8 cellular contexts compared by ENCODE assay signal in the genomic region with DNA sequence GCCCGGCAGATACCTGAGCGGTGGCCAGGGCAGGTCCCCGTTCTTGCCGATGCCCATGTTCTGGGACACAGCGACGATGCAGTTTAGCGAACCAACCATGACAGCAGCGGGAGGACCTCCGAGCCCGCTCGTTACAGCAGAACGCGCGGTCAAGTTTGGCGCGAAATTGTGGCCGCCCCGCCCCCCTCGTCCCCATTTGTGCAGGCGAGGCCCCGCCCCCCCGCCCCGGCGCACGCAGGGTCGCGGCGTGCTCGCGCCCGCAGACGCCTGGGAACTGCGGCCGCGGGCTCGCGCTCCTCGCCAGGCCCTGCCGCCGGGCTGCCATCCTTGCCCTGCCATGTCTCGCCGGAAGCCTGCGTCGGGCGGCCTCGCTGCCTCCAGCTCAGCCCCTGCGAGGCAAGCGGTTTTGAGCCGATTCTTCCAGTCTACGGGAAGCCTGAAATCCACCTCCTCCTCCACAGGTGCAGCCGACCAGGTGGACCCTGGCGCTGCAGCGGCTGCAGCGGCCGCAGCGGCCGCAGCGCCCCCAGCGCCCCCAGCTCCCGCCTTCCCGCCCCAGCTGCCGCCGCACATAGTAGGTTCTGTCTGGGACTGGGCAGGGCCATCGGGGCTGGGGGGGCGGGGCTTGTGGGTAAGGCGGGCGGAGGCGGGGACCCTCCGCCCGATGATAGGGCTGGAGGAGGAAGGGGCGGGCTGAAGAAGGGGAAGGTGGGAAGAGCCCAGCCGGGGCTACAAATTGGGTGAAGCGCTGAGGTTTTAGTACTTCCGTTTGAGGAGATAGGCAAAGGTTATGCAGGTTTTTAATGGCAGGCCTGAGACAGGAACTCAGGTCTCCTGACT. TPM values are rescaled to one million over a fixed set of nuclear protein-coding genes. Genes with fewer than 3 reads are reported as not detected.
DNase-seq lines count a peak whose midpoint lies in the region; ATAC-seq lines count a peak whose summit lies in the region.

Gene DHFR, minus strand, starts transcription at position 593 of the 840 bp plus-strand sequence. Its CDS starts 494 bp downstream, at position 99.
Gene MSH3, plus strand, starts transcription at position 262 of the 840 bp plus-strand sequence. Its CDS starts 76 bp downstream, at position 338.

- H4K8ac ChIP-seq in mesendoderm (ENCODE audit: low read depth, low read length): no peak within 1 kb of the TSS

- peak within 1 kb of the TSS; percentile 96 for H2BK5ac ChIP-seq in mesendoderm (ENCODE audit: low read length)

- H3K9me3 Mint-ChIP-seq in activated CD8-positive, alpha-beta memory T cell treated with anti-CD3 and anti-CD28 coated beads, Interleukin-2, amount 10 ng/mL, durations not matched to agents 7 days and 5 days (ENCODE audit: low read depth): no peaks in the 10 kb centered on the region

- peaks cover 32% of the 10 kb centered on the region for H3K36me3 Mint-ChIP-seq in activated CD8-positive, alpha-beta memory T cell treated with anti-CD3 and anti-CD28 coated beads, Interleukin-2, amount 10 ng/mL, durations not matched to agents 7 days and 5 days

- no peaks in the 10 kb centered on the region for H3K9me3 ChIP-seq in HUES6 (ENCODE audit: control insufficient read depth, insufficient read depth, low read depth, low read length)
- no peaks in the 10 kb centered on the region for H3K9me3 ChIP-seq in NT2/D1 (ENCODE audit: insufficient read depth, low read length)
- no peaks in the 10 kb centered on the region for H3K9me3 ChIP-seq in endocrine pancreas (ENCODE audit: control insufficient read depth, low read length)

- peaks cover 25% of the 10 kb centered on the region for H3K4me1 Mint-ChIP-seq in activated CD8-positive, alpha-beta memory T cell treated with anti-CD3 and anti-CD28 coated beads, Interleukin-2, amount 10 ng/mL, durations not matched to agents 7 days and 5 days

- H3K27me3 ChIP-seq in HUES6 (ENCODE audit: control insufficient read depth, insufficient read depth, low read length) (no peaks in the 10 kb centered on the region), NT2/D1 (ENCODE audit: insufficient read depth, insufficient read length) (no peaks in the 10 kb centered on the region), endocrine pancreas (ENCODE audit: control insufficient read depth, insufficient read depth, low read length) (no peaks in the 10 kb centered on the region), mesendoderm (ENCODE audit: insufficient read depth, low read length, poor library complexity) (no peaks in the 10 kb centered on the region)

- WGBS in mesendoderm (ENCODE audit: extremely low coverage, insufficient coverage, low lambda C conversion rate): no CpG with 5 or more reads among the region's 74 CpGs

- H3K4me3 Mint-ChIP-seq in activated CD8-positive, alpha-beta memory T cell treated with anti-CD3 and anti-CD28 coated beads, Interleukin-2, amount 10 ng/mL, durations not matched to agents 7 days and 5 days: peak within 1 kb of the TSS; percentile 94

- peak within 1 kb of the TSS; percentile 95 for H3K27ac ChIP-seq in HUES6 (ENCODE audit: low read depth, low read length)
- peak within 1 kb of the TSS; percentile 100 for H3K27ac ChIP-seq in mesendoderm (ENCODE audit: low read depth, low read length)

- H3K4me3 ChIP-seq in HUES6 (ENCODE audit: low read depth, low read length) (peak within 1 kb of the TSS; percentile 92), NT2/D1 (ENCODE audit: insufficient read length, low read depth) (peak within 1 kb of the TSS; percentile 80), endocrine pancreas (ENCODE audit: control insufficient read depth, insufficient read depth, low read length) (peak within 1 kb of the TSS; percentile 92), mesendoderm (ENCODE audit: low read length) (peak within 1 kb of the TSS; percentile 97)

- H3K79me1 ChIP-seq in mesendoderm (ENCODE audit: low read length): peaks cover 5% of the 10 kb centered on the region

- no peak within 1 kb of the TSS for H2AK5ac ChIP-seq in mesendoderm (ENCODE audit: low read length)

- H3K18ac ChIP-seq in mesendoderm (ENCODE audit: low read length): peak within 1 kb of the TSS; percentile 100

- peak within 1 kb of the TSS; percentile 98 for H3K4ac ChIP-seq in mesendoderm (ENCODE audit: low read depth, low read length)

- H2BK120ac ChIP-seq in mesendoderm (ENCODE audit: low read depth, low read length): peak within 1 kb of the TSS; percentile 92

- H2BK15ac ChIP-seq in mesendoderm (replicated peaks; ENCODE audit: low read depth): no peak within 1 kb of the TSS

- H3K23ac ChIP-seq in mesendoderm (ENCODE audit: low read length): peak within 1 kb of the TSS; percentile 97

- H3K27me3 Mint-ChIP-seq in activated CD8-positive, alpha-beta memory T cell treated with anti-CD3 and anti-CD28 coated beads, Interleukin-2, amount 10 ng/mL, durations not matched to agents 7 days and 5 days: no peaks in the 10 kb centered on the region

- H3K9ac ChIP-seq in HUES6 (ENCODE audit: low read length): peak within 1 kb of the TSS; percentile 97
- H3K9ac ChIP-seq in NT2/D1 (ENCODE audit: insufficient read length, low read depth): peak within 1 kb of the TSS; percentile 95
- peak within 1 kb of the TSS; percentile 89 for H3K9ac ChIP-seq in endocrine pancreas (ENCODE audit: control insufficient read depth, insufficient read depth, low read length)
- peak within 1 kb of the TSS; percentile 99 for H3K9ac ChIP-seq in mesendoderm (ENCODE audit: low read length)

- CTCF ChIA-PET in activated CD8-positive, alpha-beta memory T cell treated with anti-CD3 and anti-CD28 coated beads, Interleukin-2, amount 10 ng/mL, durations not matched to agents 7 days and 5 days (lab: Charles Lee): interaction anchor here (1.2 to 3.8 kb wide), 2 partner anchors 13 to 18 kb away, joined by 3 to 38 read pairs; no protein-coding TSS in a partner anchor

- H4K5ac ChIP-seq in mesendoderm (ENCODE audit: low read length): no peak within 1 kb of the TSS

- H3K79me2 ChIP-seq in mesendoderm (ENCODE audit: control insufficient read depth, insufficient read depth, low read length): peaks cover 12% of the 10 kb centered on the region

- H3K56ac ChIP-seq in mesendoderm (ENCODE audit: low read length): peak within 1 kb of the TSS; percentile 99

- DNase-seq in COLO668 (lab: John Stamatoyannopoulos, UW; ENCODE audit: unreplicated experiment) (peak; percentile 87), NT2/D1 (ENCODE audit: low read depth, low spot score) (peak; percentile 76), mesendoderm (peak; percentile 97)
- peak; percentile 94 for DNase-seq in activated CD8-positive, alpha-beta memory T cell treated with anti-CD3 and anti-CD28 coated beads, Interleukin-2, amount 10 ng/mL, durations not matched to agents 7 days and 5 days
- peak; percentile 81 for DNase-seq in stimulated activated CD8-positive, alpha-beta memory T cell treated with anti-CD3 and anti-CD28 coated beads, Interleukin-12 subunit alpha, Interleukin-12 subunit beta, amount 100 ng/mL, for 4 hours (ENCODE audit: low read depth)

- H3K36me3 ChIP-seq in HUES6 (ENCODE audit: control insufficient read depth, insufficient read depth, low read length) (peaks cover 19% of the 10 kb centered on the region), NT2/D1 (ENCODE audit: insufficient read depth, insufficient read length, low read length) (peaks cover 32% of the 10 kb centered on the region), endocrine pancreas (ENCODE audit: control insufficient read depth, insufficient read depth, low read length) (no peaks in the 10 kb centered on the region), mesendoderm (ENCODE audit: control insufficient read depth, insufficient read depth, low read length) (no peaks in the 10 kb centered on the region)

- H3K4me1 ChIP-seq in HUES6 (ENCODE audit: control insufficient read depth, insufficient read depth, low read length): peaks cover 22% of the 10 kb centered on the region
- H3K4me1 ChIP-seq in NT2/D1 (ENCODE audit: insufficient read depth, insufficient read length): no peaks in the 10 kb centered on the region
- peaks cover 11% of the 10 kb centered on the region for H3K4me1 ChIP-seq in endocrine pancreas (ENCODE audit: control insufficient read depth, insufficient read depth, low read length)
- H3K4me1 ChIP-seq in mesendoderm (ENCODE audit: control insufficient read depth, low read depth, low read length): peaks cover 4% of the 10 kb centered on the region

- peak within 1 kb of the TSS; percentile 65 for H3K4me2 ChIP-seq in mesendoderm (ENCODE audit: low read length)

- peak within 1 kb of the TSS; percentile 98 for H3K27ac Mint-ChIP-seq in activated CD8-positive, alpha-beta memory T cell treated with anti-CD3 and anti-CD28 coated beads, Interleukin-2, amount 10 ng/mL, durations not matched to agents 7 days and 5 days

- ATAC-seq in GM21367 (IDR thresholded peaks at IDR 0.05; ENCODE audit: unreplicated experiment): peak; percentile 17
- ATAC-seq in activated CD8-positive, alpha-beta memory T cell treated with anti-CD3 and anti-CD28 coated beads, Interleukin-2, amount 10 ng/mL, durations not matched to agents 7 days and 5 days: peak; percentile 60

RNA-seq across cellular contexts. Expression of gene DHFR, which starts in this region (rescaled TPM):
- total RNA-seq in activated CD8-positive, alpha-beta memory T cell treated with anti-CD3 and anti-CD28 coated beads, Interleukin-2, amount 10 ng/mL, durations not matched to agents 7 days and 5 days: 10 to 100 TPM; 72.0 to 76.9 TPM
- polyA plus RNA-seq in mesendoderm (2013, experiment 1 of 2): 96.9 TPM
- polyA plus RNA-seq in mesendoderm (2013, experiment 2 of 2): 96.7 TPM

RNA-seq across cellular contexts. Expression of gene MSH3, which starts in this region (rescaled TPM):
- total RNA-seq in activated CD8-positive, alpha-beta memory T cell treated with anti-CD3 and anti-CD28 coated beads, Interleukin-2, amount 10 ng/mL, durations not matched to agents 7 days and 5 days: 10 to 100 TPM; 22.3 to 26.3 TPM
- 12.4 TPM for polyA plus RNA-seq in mesendoderm (2013, experiment 1 of 2)
- 12.5 TPM for polyA plus RNA-seq in mesendoderm (2013, experiment 2 of 2)

Comparison
In these comparisons a context has a peak if more than half of its experiments do, and no peak if none do; other contexts are left out.
1. Peak in every context shown above with its lines: DNase-seq, ATAC-seq, H3K4me3 ChIP-seq and H3K27ac ChIP-seq.